8 cellular contexts compared by ENCODE assay signal in the genomic region with DNA sequence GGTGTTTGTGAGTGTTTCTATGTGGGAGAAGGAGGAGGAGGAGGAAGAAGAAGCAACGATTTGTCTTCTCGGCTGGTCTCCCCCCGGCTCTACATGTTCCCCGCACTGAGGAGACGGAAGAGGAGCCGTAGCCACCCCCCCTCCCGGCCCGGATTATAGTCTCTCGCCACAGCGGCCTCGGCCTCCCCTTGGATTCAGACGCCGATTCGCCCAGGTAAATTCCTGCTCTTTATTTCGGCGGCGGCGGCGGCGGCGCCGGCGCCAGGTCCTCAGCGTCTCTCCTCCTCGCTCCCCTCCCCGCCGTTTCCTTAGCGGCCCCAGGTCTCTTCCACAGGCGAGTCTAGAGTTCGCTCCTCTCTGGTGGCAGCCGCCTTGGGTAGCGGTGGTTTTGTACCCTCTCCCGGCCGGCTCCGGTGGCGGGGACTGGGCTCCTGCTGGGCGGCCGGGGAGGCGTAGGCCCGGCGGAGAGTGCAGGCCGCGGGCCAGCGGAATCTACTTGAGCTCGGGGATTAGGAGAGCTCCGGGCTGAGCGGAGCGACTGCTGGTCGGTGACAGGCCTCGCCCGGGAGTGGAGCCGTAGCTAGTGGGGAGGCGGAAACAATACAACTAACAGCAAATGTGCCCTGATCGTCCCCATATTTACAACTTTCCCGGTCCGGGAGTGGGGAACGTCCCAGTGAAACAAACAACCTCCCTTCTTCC. TPM values are rescaled to one million over a fixed set of nuclear protein-coding genes. Genes with fewer than 3 reads are reported as not detected.
A peak's percentile ranks its signal among the peaks of the same experiment; 100 is the strongest.
DNase-seq lines count a peak whose midpoint lies in the region; ATAC-seq, FAIRE-seq and TF ChIP-seq lines count a peak whose summit lies in the region.

No MANE protein-coding gene starts in this region.

- H3K4me1 Mint-ChIP-seq in activated CD8-positive, alpha-beta T cell treated with anti-CD3 and anti-CD28 coated beads, Interleukin-2, amount 10 ng/mL, durations not matched to agents 7 days and 5 days (ENCODE audit: low read depth) = peaks cover 33% of the 10 kb centered on the region

- WGBS in H1 (ENCODE audit: extremely low coverage in 1 of 2, insufficient coverage in 1 of 2, insufficient read length in 1 of 2, insufficient replicate concordance in 2 of 2, low coverage in 1 of 2, low lambda C conversion rate in 2 of 2, missing lambda C conversion rate in 1 of 2), 2 experiments = 1% methylated on average over 49 of the region's 57 CpGs; no CpG with 5 or more reads in 1 of the 2 experiments

- POLR2A ChIA-PET in activated CD8-positive, alpha-beta T cell treated with anti-CD3 and anti-CD28 coated beads, Interleukin-2, amount 10 ng/mL, durations not matched to agents 7 days and 5 days (lab: Charles Lee) = interaction anchor here (0.7 to 1.8 kb wide), 9 partner anchors 9 to 726 kb away, joined by 3 to 10 read pairs (median 3); a partner anchor contains a TSS
- POLR2A ChIA-PET in H1 (lab: Charles Lee; ENCODE audit: partially characterized antibody) = interaction anchor here (0.8 to 2.5 kb wide), 7 partner anchors 9 to 134 kb away, joined by 3 to 27 read pairs (median 4); no protein-coding TSS in a partner anchor

- H3K23me2 ChIP-seq in H1 (ENCODE audit: low read depth, low read length) = peaks cover 12% of the 10 kb centered on the region

- DNase-seq in NK-92 treated with Interleukin-12 subunit alpha and Interleukin-12 subunit beta, amount 100 ng/mL, for 24 hours (lab: John Stamatoyannopoulos, UW) = peak; percentile 80
- DNase-seq in NK-92 (lab: John Stamatoyannopoulos, UW; ENCODE audit: unreplicated experiment) (no peak), NCI-H524 treated with DMSO at 0.1 percent for 48 hours (lab: John Stamatoyannopoulos, UW) (peak; percentile 59), H1 (ENCODE audit: low read depth in 1 of 2, low spot score in 2 of 2) (peak in 1 of 2 experiments; percentile 76), mesenteric fat pad (ENCODE audit: low spot score) (peak; percentile 90)
- peak; percentile 63 for DNase-seq in activated CD8-positive, alpha-beta T cell treated with anti-CD3 and anti-CD28 coated beads, Interleukin-2, amount 10 ng/mL, durations not matched to agents 7 days and 5 days
- peak; percentile 26 for DNase-seq in stimulated activated CD8-positive, alpha-beta memory T cell treated with anti-CD3 and anti-CD28 coated beads, Interleukin-15, amount 100 ng/mL, for 24 hours (ENCODE audit: low read depth)

- H3K4me1 ChIP-seq in H1 (replicated peaks in 1 of 4; ENCODE audit: control insufficient read depth in 3 of 4, insufficient read depth in 4 of 4, low read length in 3 of 4) = peaks cover 0 to 4% (median 0%) of the 10 kb centered on the region in 4 experiments; a peak in 3 of 7 replicates

- peak overlapping the region; percentile 62; the same call in 1 of the 2 replicates for H3K18ac ChIP-seq in H1 (ENCODE audit: extremely low read depth, low read length)

- peak overlapping the region; percentile 87 for H3K4me3 Mint-ChIP-seq in activated CD8-positive, alpha-beta T cell treated with anti-CD3 and anti-CD28 coated beads, Interleukin-2, amount 10 ng/mL, durations not matched to agents 7 days and 5 days

- no peak for TF ChIP-seq RAD21 in H1 (IDR thresholded peaks at IDR 0.05 in 1 of 2, conservative IDR thresholded peaks at IDR 0.05 in 1 of 2; ENCODE audit: low read depth in 2 of 2, low read length in 2 of 2)

- no peaks in the 10 kb centered on the region for H3K27me3 Mint-ChIP-seq in activated CD8-positive, alpha-beta T cell treated with anti-CD3 and anti-CD28 coated beads, Interleukin-2, amount 10 ng/mL, durations not matched to agents 7 days and 5 days (ENCODE audit: low read depth)

- no peaks in the 10 kb centered on the region for H3K9me3 ChIP-seq in H1 (ENCODE audit: insufficient read depth in 2 of 2, low read depth in 1 of 2, low read length in 1 of 2)

- H3K14ac ChIP-seq in H1 (ENCODE audit: insufficient read length) = no peak overlapping the region

- no peak; a peak in 1 of 3 replicates for TF ChIP-seq POLR2A in H1 (IDR thresholded peaks at IDR 0.05; ENCODE audit: control extremely low read depth in 1 of 2, low read depth in 2 of 2, low read length in 2 of 2)

- H2BK5ac ChIP-seq in H1 (ENCODE audit: low read depth, low read length) = peak overlapping the region; percentile 79

- peak overlapping the region; percentile 51 for H4K5ac ChIP-seq in H1 (ENCODE audit: insufficient read length, low read depth, low read length)

- peak overlapping the region; percentile 95 for H3K27ac Mint-ChIP-seq in activated CD8-positive, alpha-beta T cell treated with anti-CD3 and anti-CD28 coated beads, Interleukin-2, amount 10 ng/mL, durations not matched to agents 7 days and 5 days

- H3K4me2 ChIP-seq in H1 (ENCODE audit: insufficient read depth in 1 of 2, low read depth in 2 of 2, low read length in 2 of 2) = peak overlapping the region; percentile 75 to 93

- peak overlapping the region; percentile 51; the same call in 1 of the 2 replicates for H2AFZ ChIP-seq in H1 (ENCODE audit: low read length)

- ATAC-seq in HG03175 (IDR thresholded peaks at IDR 0.05; ENCODE audit: unreplicated experiment) = peak; percentile 24
- ATAC-seq in activated CD8-positive, alpha-beta T cell treated with anti-CD3 and anti-CD28 coated beads, Interleukin-2, amount 10 ng/mL, durations not matched to agents 7 days and 5 days = peak; percentile 43

- FAIRE-seq in H1 (lab: Jason Lieb, UNC) = no peak

- H3K27ac ChIP-seq in H1 (ENCODE audit: low read depth, low read length) = peak overlapping the region; percentile 86

- no peak overlapping the region for H3K23ac ChIP-seq in H1 (ENCODE audit: insufficient read length)

- peak overlapping the region; percentile 55 for H3K56ac ChIP-seq in H1 (replicated peaks; ENCODE audit: insufficient read length, low read depth, low read length)

- H3K4ac ChIP-seq in H1 (replicated peaks; ENCODE audit: insufficient read length, low read depth, low read length) = peak overlapping the region; percentile 32

- H3K9ac ChIP-seq in H1 (replicated peaks in 1 of 4; ENCODE audit: extremely low read depth in 1 of 4, low read depth in 3 of 4, low read length in 3 of 4) = peak overlapping the region; percentile 73 to 86 (median 78)

- no peaks in the 10 kb centered on the region for H3K36me3 ChIP-seq in H1 (ENCODE audit: control insufficient read depth in 2 of 4, insufficient read depth in 4 of 4, low read length in 3 of 4)

- no peak overlapping the region for H2BK20ac ChIP-seq in H1 (ENCODE audit: low read length)

- H3K27me3 ChIP-seq in H1 (replicated peaks in 1 of 4; ENCODE audit: control insufficient read depth in 3 of 4, extremely low read depth in 1 of 4, insufficient read depth in 3 of 4, low read length in 3 of 4) = no peaks in the 10 kb centered on the region

- peaks cover 15 to 85% of the 10 kb centered on the region in 2 experiments for H3K79me2 ChIP-seq in H1 (ENCODE audit: control insufficient read depth in 1 of 2, insufficient read depth in 2 of 2, low read length in 2 of 2)

- H2BK120ac ChIP-seq in H1 (replicated peaks; ENCODE audit: low read depth, low read length) = no peak overlapping the region

- peak overlapping the region; percentile 96 for H4K8ac ChIP-seq in H1 (ENCODE audit: extremely low read depth, insufficient read depth, low read length)

- TF ChIP-seq CTCF in H1 (IDR thresholded peaks at IDR 0.05; ENCODE audit: control extremely low read depth in 1 of 3, insufficient read depth in 1 of 3, low read depth in 1 of 3, low read length in 3 of 3) = no peak

- H2BK15ac ChIP-seq in H1 (ENCODE audit: low read length) = no peak overlapping the region

- H3K79me1 ChIP-seq in H1 (ENCODE audit: low read depth, low read length) = no peaks in the 10 kb centered on the region

- peak in 1 of 2 experiments; percentile 37; a peak in 1 of 3 replicates for TF ChIP-seq EP300 in H1 (IDR thresholded peaks at IDR 0.05; ENCODE audit: borderline replicate concordance in 1 of 2, low read depth in 2 of 2, low read length in 2 of 2)

- H2AK5ac ChIP-seq in H1 (ENCODE audit: low read depth, low read length) = no peak overlapping the region

- H3K36me3 Mint-ChIP-seq in activated CD8-positive, alpha-beta T cell treated with anti-CD3 and anti-CD28 coated beads, Interleukin-2, amount 10 ng/mL, durations not matched to agents 7 days and 5 days (ENCODE audit: low read depth) = peaks cover 22% of the 10 kb centered on the region

- no peaks in the 10 kb centered on the region for H3K9me3 Mint-ChIP-seq in activated CD8-positive, alpha-beta T cell treated with anti-CD3 and anti-CD28 coated beads, Interleukin-2, amount 10 ng/mL, durations not matched to agents 7 days and 5 days (ENCODE audit: insufficient read depth)

- CTCF ChIA-PET in activated CD8-positive, alpha-beta T cell treated with anti-CD3 and anti-CD28 coated beads, Interleukin-2, amount 10 ng/mL, durations not matched to agents 7 days and 5 days (lab: Charles Lee) = interaction anchor here (0.9 to 2.1 kb wide), 6 partner anchors 10 to 186 kb away, joined by 3 to 6 read pairs (median 4); no protein-coding TSS in a partner anchor
- CTCF ChIA-PET in H1 (lab: Charles Lee; ENCODE audit: partially characterized antibody) = interaction anchor here (0.7 to 2.7 kb wide), 6 partner anchors 33 to 147 kb away, joined by 3 to 12 read pairs (median 4); no protein-coding TSS in a partner anchor

- no peak overlapping the region for H2BK12ac ChIP-seq in H1 (ENCODE audit: low read depth, low read length)

- H4K20me1 ChIP-seq in H1 (replicated peaks in 1 of 2; ENCODE audit: control insufficient read depth in 1 of 2, insufficient read depth in 2 of 2, low read length in 2 of 2) = peaks cover 5 to 6% of the 10 kb centered on the region in 2 experiments

- peak overlapping the region; percentile 73 to 96 (median 90) for H3K4me3 ChIP-seq in H1 (ENCODE audit: extremely low read depth in 1 of 4, insufficient read depth in 2 of 4, low read depth in 3 of 4, low read length in 4 of 4)

- H4K91ac ChIP-seq in H1 (replicated peaks; ENCODE audit: insufficient read length, low read length) = no peak overlapping the region

TF ChIP-seq in H1, 55 proteins besides CTCF, POLR2A, EP300 and RAD21 (continues in another document):
- peak in 1 of 2 experiments; percentile 58; a peak in 1 of 4 replicates for TF ChIP-seq SIN3A (conservative IDR thresholded peaks at IDR 0.05 in 1 of 2, IDR thresholded peaks at IDR 0.05 in 1 of 2; ENCODE audit: low read depth in 1 of 2, low read length in 2 of 2)
- peak; percentile 61 for TF ChIP-seq TAF7 (optimal IDR thresholded peaks at IDR 0.05; ENCODE audit: borderline replicate concordance, low read depth, low read length)

RNA-seq across cellular contexts. Expression of a gene that starts 0.5 kb away (rescaled TPM):
- 10 to 100 TPM; 54.1 to 55.9 TPM for total RNA-seq in activated CD8-positive, alpha-beta T cell treated with anti-CD3 and anti-CD28 coated beads, Interleukin-2, amount 10 ng/mL, durations not matched to agents 7 days and 5 days
- total RNA-seq in H1 (2021; fragmentation: NEBNext Ultra II Directional; extraction: Animal tissue kit (Norgen Biotek cat#: 25700)) = 49.6 and 53.5 TPM in 2 replicates
- 18.8 and 21.1 TPM in 2 replicates for polyA plus RNA-seq in H1 (2011; rRNA removed)
- 19.2 TPM for polyA plus RNA-seq in H1 (2011; cell fraction: cytosol; rRNA removed)
- polyA plus RNA-seq in H1 (2011; cell fraction: nucleus; rRNA removed) = 44.7 TPM
- 13.2 to 26.4 TPM (median 22.3 TPM) in 4 replicates for polyA plus RNA-seq in H1 (2012, experiment 1 of 2)
- polyA plus RNA-seq in H1 (2012, experiment 2 of 2) = 0.97 TPM
- polyA plus RNA-seq in H1 (2013, experiment 1 of 2) = 19.1 TPM
- polyA plus RNA-seq in H1 (2013, experiment 2 of 2) = 18.0 TPM
- 182 and 228 TPM in 2 replicates for polyA minus RNA-seq in H1 (2011; rRNA and poly(A)+ RNA removed)
- 34.5 TPM for polyA minus RNA-seq in H1 (2011; cell fraction: cytosol; rRNA and poly(A)+ RNA removed)
- 272 TPM for polyA minus RNA-seq in H1 (2011; cell fraction: nucleus; rRNA and poly(A)+ RNA removed)
- 57.3 TPM for total RNA-seq in mesenteric fat pad
